Comparison of ENCODE assay signal across 1 cellular context in genomic region chr11:67306769-67307544, GRCh38.
TF ChIP-seq lines count a peak whose summit lies in the region.

No MANE protein-coding gene starts in this region.

TF ChIP-seq in H1, 55 proteins besides CTCF, POLR2A, EP300 and RAD21:
- no peak for TF ChIP-seq TEAD4 (IDR thresholded peaks at IDR 0.05; ENCODE audit: low read depth, low read length)
- TF ChIP-seq CBX5 (IDR thresholded peaks at IDR 0.05; ENCODE audit: low read depth, low read length) = no peak
- TF ChIP-seq CEBPB (IDR thresholded peaks at IDR 0.05; ENCODE audit: low read depth, low read length) = no peak
- no peak for TF ChIP-seq EZH2 (IDR thresholded peaks at IDR 0.05; ENCODE audit: low read depth, low read length, severe bottlenecking)
- no peak for TF ChIP-seq RBBP5 (IDR thresholded peaks at IDR 0.05; ENCODE audit: borderline replicate concordance, low read depth, low read length)
- no peak for TF ChIP-seq KDM4A (IDR thresholded peaks at IDR 0.05; ENCODE audit: low read depth, low read length, severe bottlenecking)
- no peak for TF ChIP-seq HDAC6 (IDR thresholded peaks at IDR 0.05; ENCODE audit: low read depth, low read length)
- TF ChIP-seq SUZ12 (IDR thresholded peaks at IDR 0.05; ENCODE audit: low read length) = no peak
- TF ChIP-seq CHD2 (IDR thresholded peaks at IDR 0.05; ENCODE audit: low read length) = no peak
- no peak for TF ChIP-seq ATF2 (IDR thresholded peaks at IDR 0.05; ENCODE audit: low read length)
- TF ChIP-seq TAF7 (optimal IDR thresholded peaks at IDR 0.05; ENCODE audit: borderline replicate concordance, low read depth, low read length) = no peak
TF ChIP-seq in H1: peak in this region for 0.
